ENCODE assay signal across 2 cellular contexts in genomic region chr22:21098099-21098671, GRCh38.
TF ChIP-seq lines count a peak whose summit lies in the region.

No MANE protein-coding gene starts in this region.

TF ChIP-seq in GM23338, 12 proteins besides CTCF, POLR2A, EP300 and RAD21:
- TF ChIP-seq CREB1 (CRISPR knock-in tag; IDR thresholded peaks at IDR 0.05; ENCODE audit: low read depth) (no peak), EZH2 (IDR thresholded peaks at IDR 0.05; ENCODE audit: low read depth, unreplicated experiment) (no peak)

TF ChIP-seq in HepG2, 621 proteins besides CTCF, POLR2A, EP300 and RAD21 (continued from another document):
- no peak for TF ChIP-seq ZBTB2 (CRISPR knock-in tag; IDR thresholded peaks at IDR 0.05; ENCODE audit: low read depth)
- TF ChIP-seq ZNF318 (CRISPR knock-in tag; IDR thresholded peaks at IDR 0.05), result no peak
- no peak for TF ChIP-seq ZNF709 (CRISPR knock-in tag; IDR thresholded peaks at IDR 0.05)
- TF ChIP-seq ZMYM4 (CRISPR knock-in tag; IDR thresholded peaks at IDR 0.05), result no peak
- TF ChIP-seq FIP1L1 (IDR thresholded peaks at IDR 0.05; ENCODE audit: borderline replicate concordance, insufficient read depth, low read depth, low read length), result no peak
- no peak for TF ChIP-seq ZNF841 (CRISPR knock-in tag; IDR thresholded peaks at IDR 0.05; ENCODE audit: borderline replicate concordance)
- TF ChIP-seq AGO1 (IDR thresholded peaks at IDR 0.05; ENCODE audit: low read depth, low read length, poor library complexity, severe bottlenecking), result no peak
- no peak for TF ChIP-seq NFYB (CRISPR knock-in tag; IDR thresholded peaks at IDR 0.05)
- TF ChIP-seq TBX2 (CRISPR knock-in tag; IDR thresholded peaks at IDR 0.05; ENCODE audit: borderline replicate concordance), result no peak
- no peak for TF ChIP-seq ZNF574 (CRISPR knock-in tag; IDR thresholded peaks at IDR 0.05)
- TF ChIP-seq FOXA1 (IDR thresholded peaks at IDR 0.05), result no peak
- TF ChIP-seq FOXA1 (CRISPR knock-in tag; IDR thresholded peaks at IDR 0.05), result no peak
- TF ChIP-seq ZBTB44 (CRISPR knock-in tag; IDR thresholded peaks at IDR 0.05), result no peak
- TF ChIP-seq ZNF780A (CRISPR knock-in tag; IDR thresholded peaks at IDR 0.05), result no peak
- no peak for TF ChIP-seq RARA (CRISPR knock-in tag; IDR thresholded peaks at IDR 0.05)
- no peak for TF ChIP-seq KLF12 (CRISPR knock-in tag; IDR thresholded peaks at IDR 0.05; ENCODE audit: borderline replicate concordance)
- no peak for TF ChIP-seq ZNF138 (CRISPR knock-in tag; IDR thresholded peaks at IDR 0.05; ENCODE audit: low read depth)
- no peak for TF ChIP-seq THAP8 (CRISPR knock-in tag; IDR thresholded peaks at IDR 0.05; ENCODE audit: borderline replicate concordance)
- no peak for TF ChIP-seq FOSL2 (CRISPR knock-in tag; IDR thresholded peaks at IDR 0.05)
- TF ChIP-seq ARNTL (CRISPR knock-in tag; IDR thresholded peaks at IDR 0.05), result no peak
